ENCODE assay signal across 19 cellular contexts in the genomic region with DNA sequence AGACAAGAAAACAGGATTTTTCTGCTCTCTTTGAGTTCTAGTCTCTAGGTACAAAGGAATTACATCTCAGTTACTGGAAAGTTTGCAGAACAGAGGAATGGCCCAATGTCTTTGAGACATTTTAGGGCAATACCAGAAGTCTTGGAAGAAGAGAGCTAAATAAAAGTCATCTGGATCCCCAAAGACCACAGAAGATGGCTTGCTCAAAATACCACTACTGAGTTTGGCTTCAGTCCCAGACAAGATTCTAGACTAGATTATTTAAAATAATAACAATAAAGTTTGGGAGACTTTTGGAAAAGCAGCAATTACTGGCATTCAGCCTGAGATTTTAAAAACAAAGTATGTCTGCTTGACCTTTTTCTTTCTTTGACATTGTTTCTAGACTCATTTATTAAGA.
A peak's percentile ranks its signal among the peaks of the same experiment; 100 is the strongest.
DNase-seq lines count a peak whose midpoint lies in the region; ATAC-seq and TF ChIP-seq lines count a peak whose summit lies in the region.
"Had no signal": no experiment of that assay in that cellular context is flagged by ENCODE, and none has a peak within 500 bp of the region (broad histone marks: within the 10 kb centered on the region; RNA-seq: fewer than 3 reads in every experiment).

No MANE protein-coding gene starts in this region.

- no peak for TF ChIP-seq CTCF in chondrocyte (IDR thresholded peaks at IDR 0.05)

- peaks cover 59% of the 10 kb centered on the region for H3K4me1 Mint-ChIP-seq in chondrocyte (ENCODE audit: low read depth)
- H3K4me1 Mint-ChIP-seq in activated CD4-positive, alpha-beta T cell treated with anti-CD3 and anti-CD28 coated beads for 36 hours = no peaks in the 10 kb centered on the region

- ATAC-seq in activated CD4-positive, alpha-beta T cell treated with anti-CD3 and anti-CD28 coated beads for 36 hours = no peak
- no peak for ATAC-seq in GM21723 (IDR thresholded peaks at IDR 0.05; ENCODE audit: unreplicated experiment)
- ATAC-seq: CD8-positive, alpha-beta T cell had no signal

- H3K9me3 Mint-ChIP-seq in chondrocyte (ENCODE audit: low read depth) = peaks cover 3% of the 10 kb centered on the region
- H3K9me3 Mint-ChIP-seq in activated CD4-positive, alpha-beta T cell treated with anti-CD3 and anti-CD28 coated beads for 36 hours (ENCODE audit: low read depth) = no peaks in the 10 kb centered on the region
- H3K9me3 Mint-ChIP-seq: CD8-positive, alpha-beta T cell had no signal

- TF ChIP-seq POLR2A in erythroblast (IDR thresholded peaks at IDR 0.05; ENCODE audit: low read length) = no peak

- intact Hi-C loops in activated CD4-positive, alpha-beta T cell treated with anti-CD3 and anti-CD28 coated beads for 36 hours (cut with DNase I, micrococcal nuclease) = no loop called here

- H3K4me3 Mint-ChIP-seq in chondrocyte (ENCODE audit: unreplicated experiment) = no peak overlapping the region
- H3K4me3 Mint-ChIP-seq in activated CD4-positive, alpha-beta T cell treated with anti-CD3 and anti-CD28 coated beads for 36 hours = no peak overlapping the region
- H3K4me3 Mint-ChIP-seq: CD8-positive, alpha-beta T cell had no signal

- H3K36me3 Mint-ChIP-seq in chondrocyte (ENCODE audit: low read depth) = no peaks in the 10 kb centered on the region
- H3K36me3 Mint-ChIP-seq in activated CD4-positive, alpha-beta T cell treated with anti-CD3 and anti-CD28 coated beads for 36 hours (ENCODE audit: low read depth) = no peaks in the 10 kb centered on the region
- H3K36me3 Mint-ChIP-seq: CD8-positive, alpha-beta T cell had no signal

- POLR2A ChIA-PET in activated CD4-positive, alpha-beta T cell treated with anti-CD3 and anti-CD28 coated beads for 36 hours (lab: Charles Lee) = no interaction called here

- peak overlapping the region; percentile 84 for H3K27ac Mint-ChIP-seq in chondrocyte (ENCODE audit: unreplicated experiment)
- no peak overlapping the region for H3K27ac Mint-ChIP-seq in activated CD4-positive, alpha-beta T cell treated with anti-CD3 and anti-CD28 coated beads for 36 hours
- H3K27ac Mint-ChIP-seq: CD8-positive, alpha-beta T cell had no signal

- DNase-seq in EL (peak; percentile 28), chondrocyte (ENCODE audit: low spot score) (no peak), iris pigment epithelial cell (ENCODE audit: low read depth) (peak; percentile 33), erythroblast (lab: John Stamatoyannopoulos, UW) (no peak)
- DNase-seq in central memory CD4-positive, alpha-beta T cell = no peak
- no peak for DNase-seq in activated CD4-positive, alpha-beta T cell treated with anti-CD3 and anti-CD28 coated beads for 36 hours
- DNase-seq: C1 segment of cervical spinal cord; Calu3; CD8-positive, alpha-beta T cell; DMS153; GDM1; Kasumi-1; NCI-H1694; NCI-H2081; NCI-H2171 treated with DMSO at 0.1 percent for 48 hours; NCI-H526; Peyer's patch; SJCRH30 had no signal

- CTCF ChIA-PET in activated CD4-positive, alpha-beta T cell treated with anti-CD3 and anti-CD28 coated beads for 36 hours (lab: Charles Lee) = interaction anchor here (0.6 kb wide), 1 partner anchor 569 kb away, joined by 3 read pairs; no protein-coding TSS in a partner anchor

- no peaks in the 10 kb centered on the region for H3K27me3 Mint-ChIP-seq in chondrocyte (ENCODE audit: low read depth)
- no peaks in the 10 kb centered on the region for H3K27me3 Mint-ChIP-seq in activated CD4-positive, alpha-beta T cell treated with anti-CD3 and anti-CD28 coated beads for 36 hours

Comparison
In these comparisons a context has a peak if more than half of its experiments do, and no peak if none do; other contexts are left out.
1. DNase-seq: peak in EL (single experiment) and iris pigment epithelial cell (single experiment); none in chondrocyte (single experiment), central memory CD4-positive, alpha-beta T cell (single experiment), activated CD4-positive, alpha-beta T cell treated with anti-CD3 and anti-CD28 coated beads for 36 hours (single experiment) and erythroblast (0 of 2).